Comparison of ENCODE assay signal across 13 cellular contexts in the genomic region with DNA sequence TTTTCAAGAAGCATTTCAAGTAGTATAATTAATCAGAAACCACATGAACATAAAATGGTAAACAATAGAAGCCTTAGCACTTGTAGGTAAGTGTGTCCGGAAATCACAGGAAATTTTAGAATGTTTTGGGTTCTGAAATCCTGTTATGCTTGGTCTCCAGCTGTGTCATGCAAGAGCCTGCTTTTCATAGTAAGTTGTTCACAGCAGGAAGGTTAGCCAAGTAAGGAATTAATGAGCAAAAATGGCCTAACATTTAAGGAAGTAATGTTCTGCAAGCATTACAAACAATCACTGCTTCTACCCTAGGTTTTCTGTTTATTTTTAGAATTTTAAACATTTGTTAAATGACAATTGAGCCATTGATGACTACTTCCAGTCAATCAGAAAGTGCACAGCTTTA.
"Had no signal": no experiment of that assay in that cellular context is flagged by ENCODE, and none has a peak within 500 bp of the region (broad histone marks: within the 10 kb centered on the region; RNA-seq: fewer than 3 reads in every experiment).

No MANE protein-coding gene starts in this region.

- H3K27ac ChIP-seq: cardiac muscle cell, gastroesophageal sphincter had no signal

- H3K27me3 ChIP-seq: cardiac muscle cell, gastroesophageal sphincter had no signal

- H3K9me3 Mint-ChIP-seq: activated CD8-positive, alpha-beta T cell treated with anti-CD3 and anti-CD28 coated beads for 36 hours; memory B cell had no signal

- H3K36me3 Mint-ChIP-seq: activated naive CD4-positive, alpha-beta T cell treated with anti-CD3 and anti-CD28 coated beads, Interleukin-2, amount 50 U/mL, for 72 hours; memory B cell; naive thymus-derived CD8-positive, alpha-beta T cell; stimulated activated memory B cell treated with anti-CD40 and anti-IgM and Interleukin-4, amounts not matched to agents 10 μg/mL and 1 μg/mL and 100 μg/mL, for 72 hours had no signal

- H3K36me3 ChIP-seq: cardiac muscle cell, gastroesophageal sphincter had no signal

- H3K27ac Mint-ChIP-seq: activated CD8-positive, alpha-beta T cell treated with anti-CD3 and anti-CD28 coated beads for 36 hours; activated naive CD4-positive, alpha-beta T cell treated with anti-CD3 and anti-CD28 coated beads, Interleukin-2, amount 50 U/mL, for 72 hours; memory B cell; naive thymus-derived CD8-positive, alpha-beta T cell; stimulated activated memory B cell treated with anti-CD40 and anti-IgM and Interleukin-4, amounts not matched to agents 10 μg/mL and 1 μg/mL and 100 μg/mL, for 72 hours had no signal

- H3K27me3 Mint-ChIP-seq: activated CD8-positive, alpha-beta T cell treated with anti-CD3 and anti-CD28 coated beads for 36 hours; memory B cell; naive thymus-derived CD8-positive, alpha-beta T cell; stimulated activated memory B cell treated with anti-CD40 and anti-IgM and Interleukin-4, amounts not matched to agents 10 μg/mL and 1 μg/mL and 100 μg/mL, for 72 hours had no signal

- H3K4me1 ChIP-seq: gastroesophageal sphincter had no signal

- ATAC-seq: activated CD8-positive, alpha-beta T cell treated with anti-CD3 and anti-CD28 coated beads for 36 hours; activated naive CD4-positive, alpha-beta T cell treated with anti-CD3 and anti-CD28 coated beads, Interleukin-2, amount 50 U/mL, for 72 hours; gastroesophageal sphincter; left ventricle myocardium superior; naive thymus-derived CD8-positive, alpha-beta T cell; stimulated activated memory B cell treated with anti-CD40 and anti-IgM and Interleukin-4, amounts not matched to agents 10 μg/mL and 1 μg/mL and 100 μg/mL, for 72 hours had no signal

- H3K4me1 Mint-ChIP-seq: memory B cell; naive thymus-derived CD8-positive, alpha-beta T cell; stimulated activated memory B cell treated with anti-CD40 and anti-IgM and Interleukin-4, amounts not matched to agents 10 μg/mL and 1 μg/mL and 100 μg/mL, for 72 hours had no signal

- H3K4me3 ChIP-seq: cardiac muscle cell, gastroesophageal sphincter had no signal

- H3K9me3 ChIP-seq: gastroesophageal sphincter had no signal

- DNase-seq: activated CD4-positive, alpha-beta T cell treated with anti-CD3 and anti-CD28 coated beads for 4 hours; activated CD8-positive, alpha-beta T cell treated with anti-CD3 and anti-CD28 coated beads for 36 hours; activated effector memory CD4-positive, alpha-beta T cell treated with anti-CD3 and anti-CD28 coated beads, Interleukin-2, amount 50 U/mL, for 16 hours; activated T-cell treated with anti-CD3 and anti-CD28 coated beads, Interleukin-2, amount 50 U/mL, for 48 hours; erythroblast; kidney glomerular epithelial cell; left ventricle myocardium superior; naive thymus-derived CD8-positive, alpha-beta T cell had no signal

- H3K4me3 Mint-ChIP-seq: activated CD8-positive, alpha-beta T cell treated with anti-CD3 and anti-CD28 coated beads for 36 hours; memory B cell; naive thymus-derived CD8-positive, alpha-beta T cell; stimulated activated memory B cell treated with anti-CD40 and anti-IgM and Interleukin-4, amounts not matched to agents 10 μg/mL and 1 μg/mL and 100 μg/mL, for 72 hours had no signal
